8 cellular contexts compared by ENCODE assay signal in genomic region chr6:70884074-70884983, GRCh38.
DNase-seq lines count a peak whose midpoint lies in the region; ATAC-seq and TF ChIP-seq lines count a peak whose summit lies in the region.

No MANE protein-coding gene starts in this region.

- peak in 1 of 3 donors; percentile 45 for TF ChIP-seq CTCF in lower leg skin (IDR thresholded peaks at IDR 0.05)

- H3K27ac Mint-ChIP-seq in activated CD4-positive, alpha-beta T cell treated with anti-CD3 and anti-CD28 coated beads for 36 hours, result no peak overlapping the region

- peaks cover 7% of the 10 kb centered on the region for H3K27me3 Mint-ChIP-seq in activated CD4-positive, alpha-beta T cell treated with anti-CD3 and anti-CD28 coated beads for 36 hours

- POLR2A ChIA-PET in activated CD4-positive, alpha-beta T cell treated with anti-CD3 and anti-CD28 coated beads for 36 hours (lab: Charles Lee), result interaction anchor here (0.6 kb wide), 1 partner anchor 179 kb away, joined by 3 read pairs; no protein-coding TSS in a partner anchor

- no peaks in the 10 kb centered on the region for H3K36me3 Mint-ChIP-seq in activated CD4-positive, alpha-beta T cell treated with anti-CD3 and anti-CD28 coated beads for 36 hours (ENCODE audit: low read depth)

- peak; percentile 37 for DNase-seq in A172 (ENCODE audit: low spot score)
- DNase-seq in NCI-H2196 treated with DMSO at 0.1 percent for 48 hours (lab: John Stamatoyannopoulos, UW; ENCODE audit: unreplicated experiment), result peak; percentile 6
- DNase-seq in activated CD4-positive, alpha-beta T cell treated with anti-CD3 and anti-CD28 coated beads for 36 hours, result peak; percentile 73
- DNase-seq in dedifferentiated amniotic fluid mesenchymal stem cell (ENCODE audit: extremely low spot score), result peak; percentile 44
- peak; percentile 47 to 87 for DNase-seq in lower leg skin (ENCODE audit: low spot score in 2 of 2)
- peak; percentile 29 for DNase-seq in stimulated activated CD8-positive, alpha-beta memory T cell treated with anti-CD3 and anti-CD28 coated beads, Interleukin-15, amount 100 ng/mL, for 1 hour (ENCODE audit: low read depth)

- WGBS in lower leg skin, 2 donors, result 42 to 44% methylated on average over 17 of the region's 17 CpGs

- no peaks in the 10 kb centered on the region for H3K4me1 Mint-ChIP-seq in activated CD4-positive, alpha-beta T cell treated with anti-CD3 and anti-CD28 coated beads for 36 hours

- H3K9me3 Mint-ChIP-seq in activated CD4-positive, alpha-beta T cell treated with anti-CD3 and anti-CD28 coated beads for 36 hours (ENCODE audit: low read depth), result no peaks in the 10 kb centered on the region

- TF ChIP-seq POLR2A in lower leg skin (IDR thresholded peaks at IDR 0.05), result no peak

- CTCF ChIA-PET in activated CD4-positive, alpha-beta T cell treated with anti-CD3 and anti-CD28 coated beads for 36 hours (lab: Charles Lee), result interaction anchor here (0.6 to 3.3 kb wide), 37 partner anchors 9 to 663 kb away, joined by 3 to 61 read pairs (median 3); no protein-coding TSS in a partner anchor

- peak; percentile 87 for ATAC-seq in GM18498 (IDR thresholded peaks at IDR 0.05; ENCODE audit: unreplicated experiment)
- peak; percentile 56 for ATAC-seq in HG03025 (IDR thresholded peaks at IDR 0.05; ENCODE audit: low FRiP score, unreplicated experiment)
- ATAC-seq in activated CD4-positive, alpha-beta T cell treated with anti-CD3 and anti-CD28 coated beads for 36 hours, result peak; percentile 90

- H3K4me3 Mint-ChIP-seq in activated CD4-positive, alpha-beta T cell treated with anti-CD3 and anti-CD28 coated beads for 36 hours, result no peak overlapping the region

- intact Hi-C loops in activated CD4-positive, alpha-beta T cell treated with anti-CD3 and anti-CD28 coated beads for 36 hours (cut with DNase I, micrococcal nuclease), result loop anchor here (1.0 to 5.0 kb wide), 8 partner anchors 72 to 663 kb away; partner anchors contain the start of gene B3GAT2 (in 1 of the 2)
- intact Hi-C loops in lower leg skin (cut with DNase I; ENCODE audit: low total_unique reads), result no loop called here

- H3K4me3 ChIP-seq in lower leg skin (ENCODE audit: low read depth, poor library complexity, severe bottlenecking), result no peak overlapping the region

Comparison
In these comparisons a context has a peak if more than half of its experiments do, and no peak if none do; other contexts are left out.
1. DNase-seq: peak in every context shown above with its lines; median percentile 73 in activated CD4-positive, alpha-beta T cell treated with anti-CD3 and anti-CD28 coated beads for 36 hours; 67 in lower leg skin; 44 in dedifferentiated amniotic fluid mesenchymal stem cell; 37 in A172; 29 in stimulated activated CD8-positive, alpha-beta memory T cell treated with anti-CD3 and anti-CD28 coated beads, Interleukin-15, amount 100 ng/mL, for 1 hour; 6 in NCI-H2196 treated with DMSO at 0.1 percent for 48 hours.